Comparison of ENCODE assay signal across 18 cellular contexts in the genomic region with DNA sequence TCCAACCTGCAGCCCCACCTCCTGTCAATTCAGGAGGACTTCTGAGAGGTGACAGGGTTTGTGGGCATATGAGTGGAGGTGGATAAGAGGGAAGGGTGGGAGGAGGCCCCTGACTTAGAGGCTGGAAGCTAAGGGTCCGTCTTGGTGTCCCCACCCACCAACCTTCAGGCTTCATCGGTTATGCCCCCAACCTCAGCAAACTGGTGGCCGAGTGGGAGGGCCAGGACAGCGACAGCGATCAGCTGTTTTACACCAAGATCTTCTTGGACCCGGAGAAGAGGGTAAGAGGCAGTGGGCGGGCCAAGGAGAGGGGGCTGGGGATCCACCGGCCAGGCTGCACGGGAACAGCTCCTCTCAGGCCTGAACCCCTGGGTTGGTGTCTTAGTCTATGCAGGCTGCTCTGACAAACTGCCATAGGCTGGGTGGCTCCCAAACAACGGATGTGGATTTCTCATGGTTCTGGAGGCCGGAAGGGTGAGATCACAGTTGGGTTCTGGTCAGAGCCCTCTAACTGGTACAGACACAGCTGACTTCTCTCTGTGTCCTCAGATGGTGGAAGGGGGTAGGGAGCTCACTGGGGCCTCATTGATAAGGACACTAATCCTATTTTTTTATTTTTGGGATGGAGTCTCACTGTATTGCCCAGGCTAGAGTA. TPM values are rescaled to one million over a fixed set of nuclear protein-coding genes. Genes with fewer than 3 reads are reported as not detected.
A peak's percentile ranks its signal among the peaks of the same experiment; 100 is the strongest.
DNase-seq lines count a peak whose midpoint lies in the region; ATAC-seq and TF ChIP-seq lines count a peak whose summit lies in the region.
"Had no signal": no experiment of that assay in that cellular context is flagged by ENCODE, and none has a peak within 500 bp of the region (broad histone marks: within the 10 kb centered on the region; RNA-seq: fewer than 3 reads in every experiment).

No MANE protein-coding gene starts in this region.

- peaks cover 4% of the 10 kb centered on the region for H3K36me3 Mint-ChIP-seq in central memory CD8-positive, alpha-beta T cell (ENCODE audit: insufficient read depth)

- peak overlapping the region; percentile 57 for H3K4me2 ChIP-seq in skeletal muscle satellite cell (ENCODE audit: low read length)
- H3K4me2 ChIP-seq: BLaER1 treated with 17β-estradiol and CSF1 and Interleukin-3, amounts not matched to agents 10 nM and 100 nM had no signal

- no peak overlapping the region for H3K4me3 ChIP-seq in skeletal muscle satellite cell (ENCODE audit: low read length)
- H3K4me3 ChIP-seq: BLaER1 treated with 17β-estradiol and CSF1 and Interleukin-3, amounts not matched to agents 10 nM and 100 nM; mucosa of descending colon; SJCRH30; thoracic aorta had no signal

- H3K4me1 ChIP-seq in skeletal muscle satellite cell (ENCODE audit: control insufficient read depth, insufficient read depth, low read length), result peaks cover 13% of the 10 kb centered on the region
- H3K4me1 ChIP-seq: SJCRH30 had no signal

- H3K9me3 Mint-ChIP-seq in central memory CD8-positive, alpha-beta T cell, result no peaks in the 10 kb centered on the region
- H3K9me3 Mint-ChIP-seq: activated T-helper 2 cell treated with anti-CD3 and anti-CD28 coated beads, Interferon-gamma antibody, Interleukin-2, Interleukin-4, amounts not matched to agents 10 μg/mL and 5 μg/mL and 100 μg/mL, durations not matched to agents 14 hours and 24 hours and 36 hours; endodermal cell had no signal

- peak; percentile 43 for ATAC-seq in central memory CD8-positive, alpha-beta T cell (replicated peaks; ENCODE audit: extremely low read depth, poor library complexity, severe bottlenecking)
- ATAC-seq: activated CD4-positive, CD25-positive, alpha-beta regulatory T cell treated with anti-CD3 and anti-CD28 coated beads, Interleukin-2, amount 50 U/mL, for 24 hours; mucosa of descending colon; T-helper 17 cell had no signal

- H3K27me3 ChIP-seq in skeletal muscle satellite cell (ENCODE audit: control insufficient read depth, insufficient read depth, low read length), result no peaks in the 10 kb centered on the region
- H3K27me3 ChIP-seq: BLaER1 treated with 17β-estradiol and CSF1 and Interleukin-3, amounts not matched to agents 10 nM and 100 nM; SJCRH30 had no signal

- no peak for TF ChIP-seq POLR2A in erythroblast (IDR thresholded peaks at IDR 0.05; ENCODE audit: low read length)

- H3K9ac ChIP-seq in skeletal muscle satellite cell (ENCODE audit: low read depth, low read length), result peak overlapping the region; percentile 54
- H3K9ac ChIP-seq: BLaER1 treated with 17β-estradiol and CSF1 and Interleukin-3, amounts not matched to agents 10 nM and 100 nM had no signal

- no peaks in the 10 kb centered on the region for H3K27me3 Mint-ChIP-seq in central memory CD8-positive, alpha-beta T cell
- H3K27me3 Mint-ChIP-seq: T-helper 17 cell had no signal

- no peak overlapping the region for H3K27ac Mint-ChIP-seq in central memory CD8-positive, alpha-beta T cell (ENCODE audit: low read depth)
- H3K27ac Mint-ChIP-seq: activated T-helper 2 cell treated with anti-CD3 and anti-CD28 coated beads, Interferon-gamma antibody, Interleukin-2, Interleukin-4, amounts not matched to agents 10 μg/mL and 5 μg/mL and 100 μg/mL, durations not matched to agents 14 hours and 24 hours and 36 hours; endodermal cell; T-helper 17 cell had no signal

- H3K4me1 Mint-ChIP-seq in central memory CD8-positive, alpha-beta T cell, result no peaks in the 10 kb centered on the region
- H3K4me1 Mint-ChIP-seq: endodermal cell had no signal

- H3K36me3 ChIP-seq in skeletal muscle satellite cell (ENCODE audit: insufficient read depth, low read length), result peaks cover 69% of the 10 kb centered on the region

- H3K4me3 Mint-ChIP-seq in central memory CD8-positive, alpha-beta T cell, result peak overlapping the region; percentile 25
- H3K4me3 Mint-ChIP-seq: endodermal cell, T-helper 17 cell had no signal

- no peaks in the 10 kb centered on the region for H3K9me3 ChIP-seq in skeletal muscle satellite cell (replicated peaks; ENCODE audit: low read length)
- H3K9me3 ChIP-seq: mucosa of descending colon, SJCRH30, thoracic aorta had no signal

- DNase-seq in GM04503 (ENCODE audit: low read depth) (peak; percentile 32), myocyte (ENCODE audit: low read depth) (peak; percentile 72), UCSD-AML1 (lab: John Stamatoyannopoulos, UW; ENCODE audit: unreplicated experiment) (no peak), NCI-H226 (no peak), erythroblast (lab: John Stamatoyannopoulos, UW) (no peak)
- DNase-seq in central memory CD8-positive, alpha-beta T cell (ENCODE audit: low spot score in 2 of 2), result no peak
- DNase-seq: endodermal cell, Karpas-422, mucosa of descending colon, NCI-H1105, NCI-H2107, SJCRH30, T-helper 17 cell had no signal

RNA-seq across cellular contexts. Expression of a gene that starts 18.1 kb away (rescaled TPM):
- 144 and 152 TPM in 2 replicates for total RNA-seq in myocyte
- polyA plus RNA-seq in myocyte (2012), result 299 TPM
- total RNA-seq in skeletal muscle satellite cell (2012; rRNA removed), result 267 and 303 TPM in 2 replicates

RNA-seq across cellular contexts. Expression of a gene that starts 26.4 kb away (rescaled TPM):
- total RNA-seq in myocyte, result 102 and 105 TPM in 2 replicates
- 59.3 TPM for polyA plus RNA-seq in myocyte (2012)
- total RNA-seq in skeletal muscle satellite cell (2012; rRNA removed), result 68.4 and 73.2 TPM in 2 replicates

RNA-seq across cellular contexts. Expression of a gene that starts 27.7 kb away (rescaled TPM):
- 76.1 and 80.5 TPM in 2 replicates for total RNA-seq in myocyte
- 77.3 TPM for polyA plus RNA-seq in myocyte (2012)
- total RNA-seq in skeletal muscle satellite cell (2012; rRNA removed), result 57.0 and 68.2 TPM in 2 replicates

Comparison
In these comparisons a context has a peak if more than half of its experiments do, and no peak if none do; other contexts are left out.
1. DNase-seq: peak in GM04503 (single experiment) and myocyte (single experiment); none in central memory CD8-positive, alpha-beta T cell (0 of 2), UCSD-AML1 (single experiment), NCI-H226 (single experiment) and erythroblast (0 of 2).